ENCODE assay signal across 1 cellular context in the genomic region with DNA sequence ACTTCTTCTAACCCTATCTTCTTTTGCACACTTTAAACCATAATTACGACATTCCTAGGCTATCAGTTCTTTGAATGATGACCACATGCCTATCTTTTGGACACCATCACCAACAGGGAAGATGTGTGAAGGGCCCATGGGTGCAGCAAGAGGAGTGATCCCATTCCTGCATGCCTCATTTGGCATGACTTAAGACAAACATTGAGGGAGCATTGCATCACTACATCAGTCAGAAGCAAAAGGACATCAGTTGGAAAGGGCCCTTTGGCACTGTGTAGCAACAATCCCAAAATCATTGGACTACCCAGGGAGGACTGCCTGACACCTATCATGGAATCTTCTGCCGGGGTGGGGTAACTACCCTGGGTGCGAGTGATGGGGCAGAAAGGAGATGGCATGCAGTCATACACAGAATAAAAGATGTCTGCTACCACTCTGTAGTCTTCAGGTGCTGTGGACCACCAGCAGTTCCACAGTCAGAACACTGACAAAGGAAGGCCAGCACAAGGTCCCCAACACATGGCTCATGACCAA.
TF ChIP-seq lines count a peak whose summit lies in the region.

No MANE protein-coding gene starts in this region.

TF ChIP-seq in K562, 482 proteins besides CTCF, POLR2A, EP300 and RAD21 (continued from another document and continues in another):
- TF ChIP-seq, protein P1, sequence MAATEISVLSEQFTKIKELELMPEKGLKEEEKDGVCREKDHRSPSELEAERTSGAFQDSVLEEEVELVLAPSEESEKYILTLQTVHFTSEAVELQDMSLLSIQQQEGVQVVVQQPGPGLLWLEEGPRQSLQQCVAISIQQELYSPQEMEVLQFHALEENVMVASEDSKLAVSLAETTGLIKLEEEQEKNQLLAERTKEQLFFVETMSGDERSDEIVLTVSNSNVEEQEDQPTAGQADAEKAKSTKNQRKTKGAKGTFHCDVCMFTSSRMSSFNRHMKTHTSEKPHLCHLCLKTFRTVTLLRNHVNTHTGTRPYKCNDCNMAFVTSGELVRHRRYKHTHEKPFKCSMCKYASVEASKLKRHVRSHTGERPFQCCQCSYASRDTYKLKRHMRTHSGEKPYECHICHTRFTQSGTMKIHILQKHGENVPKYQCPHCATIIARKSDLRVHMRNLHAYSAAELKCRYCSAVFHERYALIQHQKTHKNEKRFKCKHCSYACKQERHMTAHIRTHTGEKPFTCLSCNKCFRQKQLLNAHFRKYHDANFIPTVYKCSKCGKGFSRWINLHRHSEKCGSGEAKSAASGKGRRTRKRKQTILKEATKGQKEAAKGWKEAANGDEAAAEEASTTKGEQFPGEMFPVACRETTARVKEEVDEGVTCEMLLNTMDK (IDR thresholded peaks at IDR 0.05; ENCODE audit: borderline replicate concordance, insufficient read depth, low read depth, low read length, poor library complexity, severe bottlenecking), result no peak
- TF ChIP-seq, protein P2, sequence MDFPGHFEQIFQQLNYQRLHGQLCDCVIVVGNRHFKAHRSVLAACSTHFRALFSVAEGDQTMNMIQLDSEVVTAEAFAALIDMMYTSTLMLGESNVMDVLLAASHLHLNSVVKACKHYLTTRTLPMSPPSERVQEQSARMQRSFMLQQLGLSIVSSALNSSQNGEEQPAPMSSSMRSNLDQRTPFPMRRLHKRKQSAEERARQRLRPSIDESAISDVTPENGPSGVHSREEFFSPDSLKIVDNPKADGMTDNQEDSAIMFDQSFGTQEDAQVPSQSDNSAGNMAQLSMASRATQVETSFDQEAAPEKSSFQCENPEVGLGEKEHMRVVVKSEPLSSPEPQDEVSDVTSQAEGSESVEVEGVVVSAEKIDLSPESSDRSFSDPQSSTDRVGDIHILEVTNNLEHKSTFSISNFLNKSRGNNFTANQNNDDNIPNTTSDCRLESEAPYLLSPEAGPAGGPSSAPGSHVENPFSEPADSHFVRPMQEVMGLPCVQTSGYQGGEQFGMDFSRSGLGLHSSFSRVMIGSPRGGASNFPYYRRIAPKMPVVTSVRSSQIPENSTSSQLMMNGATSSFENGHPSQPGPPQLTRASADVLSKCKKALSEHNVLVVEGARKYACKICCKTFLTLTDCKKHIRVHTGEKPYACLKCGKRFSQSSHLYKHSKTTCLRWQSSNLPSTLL (IDR thresholded peaks at IDR 0.05), result no peak
- TF ChIP-seq BDP1 (IDR thresholded peaks at IDR 0.05; ENCODE audit: insufficient read depth, insufficient read length) (no peak), POLR2G (IDR thresholded peaks at IDR 0.05; ENCODE audit: low read depth, low read length) (no peak), IRF2 (CRISPR knock-in tag; IDR thresholded peaks at IDR 0.05) (no peak), MAZ (CRISPR knock-in tag; conservative IDR thresholded peaks at IDR 0.05 in 1 of 2, IDR thresholded peaks at IDR 0.05 in 1 of 2) (peak; percentile 57 to 64), CBX8 (IDR thresholded peaks at IDR 0.05; ENCODE audit: borderline replicate concordance, extremely low read depth, low read depth, low read length, poor library complexity, severe bottlenecking) (no peak), ZNF197 (CRISPR knock-in tag; IDR thresholded peaks at IDR 0.05; ENCODE audit: low read depth) (peak; percentile 72), TBL1XR1 (IDR thresholded peaks at IDR 0.05; ENCODE audit: low read length in 2 of 2) (no peak), SMAD2 (IDR thresholded peaks at IDR 0.05; ENCODE audit: low read depth, low read length) (no peak), ZNF133 (CRISPR knock-in tag; IDR thresholded peaks at IDR 0.05) (no peak), KHSRP (IDR thresholded peaks at IDR 0.05) (no peak), U2AF2 (optimal IDR thresholded peaks at IDR 0.05; ENCODE audit: low read depth, low read length) (no peak), DMBX1 (CRISPR knock-in tag; IDR thresholded peaks at IDR 0.05; ENCODE audit: borderline replicate concordance) (peak; percentile 61; the same call in 1 of the 2 replicates), LARP7 (IDR thresholded peaks at IDR 0.05) (no peak), SP1 (CRISPR knock-in tag; IDR thresholded peaks at IDR 0.05) (peak; percentile 35; the same call in 1 of the 2 replicates), AFF4 (CRISPR knock-in tag; IDR thresholded peaks at IDR 0.05) (no peak), ERF (CRISPR knock-in tag; IDR thresholded peaks at IDR 0.05) (no peak), TFE3 (CRISPR knock-in tag; IDR thresholded peaks at IDR 0.05) (no peak), SRSF7 (optimal IDR thresholded peaks at IDR 0.05; ENCODE audit: low read depth, low read length) (no peak), ZNF277 (CRISPR knock-in tag; IDR thresholded peaks at IDR 0.05; ENCODE audit: borderline replicate concordance) (no peak), ETV5 (CRISPR knock-in tag; IDR thresholded peaks at IDR 0.05; ENCODE audit: low read depth) (no peak), MEF2A (IDR thresholded peaks at IDR 0.05; ENCODE audit: control insufficient read depth, low read depth, low read length) (no peak), SMAD4 (CRISPR knock-in tag; conservative IDR thresholded peaks at IDR 0.05) (peak; percentile 75), SMARCA4 (IDR thresholded peaks at IDR 0.05) (peak; percentile 46; the same call in 1 of the 2 replicates), KDM4B (IDR thresholded peaks at IDR 0.05; ENCODE audit: borderline replicate concordance in 2 of 2, low read depth in 1 of 2) (no peak), ARID1B (IDR thresholded peaks at IDR 0.05) (peak; percentile 80), ZNF324 (CRISPR knock-in tag; IDR thresholded peaks at IDR 0.05) (no peak), KLF10 (CRISPR knock-in tag; IDR thresholded peaks at IDR 0.05) (no peak), RBM14 (IDR thresholded peaks at IDR 0.05; ENCODE audit: borderline replicate concordance, insufficient read depth, low read depth, low read length) (no peak), HMGN3 (IDR thresholded peaks at IDR 0.05; ENCODE audit: borderline replicate concordance, extremely low read depth, insufficient read length, low read depth, low read length) (no peak), ZNF780A (CRISPR knock-in tag; IDR thresholded peaks at IDR 0.05) (no peak), ADNP (tag; IDR thresholded peaks at IDR 0.05) (no peak), GATAD2A (IDR thresholded peaks at IDR 0.05) (no peak), CBX2 (IDR thresholded peaks at IDR 0.05; ENCODE audit: insufficient read depth, low read length, poor library complexity, severe bottlenecking) (no peak), LCOR (CRISPR knock-in tag; IDR thresholded peaks at IDR 0.05) (peak; percentile 84), NFRKB (IDR thresholded peaks at IDR 0.05; ENCODE audit: low read depth) (0 out of 2 replicates have a peak, but pooled peaks have one; percentile 24)
- TF ChIP-seq, protein P3, sequence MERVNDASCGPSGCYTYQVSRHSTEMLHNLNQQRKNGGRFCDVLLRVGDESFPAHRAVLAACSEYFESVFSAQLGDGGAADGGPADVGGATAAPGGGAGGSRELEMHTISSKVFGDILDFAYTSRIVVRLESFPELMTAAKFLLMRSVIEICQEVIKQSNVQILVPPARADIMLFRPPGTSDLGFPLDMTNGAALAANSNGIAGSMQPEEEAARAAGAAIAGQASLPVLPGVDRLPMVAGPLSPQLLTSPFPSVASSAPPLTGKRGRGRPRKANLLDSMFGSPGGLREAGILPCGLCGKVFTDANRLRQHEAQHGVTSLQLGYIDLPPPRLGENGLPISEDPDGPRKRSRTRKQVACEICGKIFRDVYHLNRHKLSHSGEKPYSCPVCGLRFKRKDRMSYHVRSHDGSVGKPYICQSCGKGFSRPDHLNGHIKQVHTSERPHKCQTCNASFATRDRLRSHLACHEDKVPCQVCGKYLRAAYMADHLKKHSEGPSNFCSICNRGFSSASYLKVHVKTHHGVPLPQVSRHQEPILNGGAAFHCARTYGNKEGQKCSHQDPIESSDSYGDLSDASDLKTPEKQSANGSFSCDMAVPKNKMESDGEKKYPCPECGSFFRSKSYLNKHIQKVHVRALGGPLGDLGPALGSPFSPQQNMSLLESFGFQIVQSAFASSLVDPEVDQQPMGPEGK (CRISPR knock-in tag; IDR thresholded peaks at IDR 0.05; ENCODE audit: borderline replicate concordance), result no peak
- TF ChIP-seq, protein P4, sequence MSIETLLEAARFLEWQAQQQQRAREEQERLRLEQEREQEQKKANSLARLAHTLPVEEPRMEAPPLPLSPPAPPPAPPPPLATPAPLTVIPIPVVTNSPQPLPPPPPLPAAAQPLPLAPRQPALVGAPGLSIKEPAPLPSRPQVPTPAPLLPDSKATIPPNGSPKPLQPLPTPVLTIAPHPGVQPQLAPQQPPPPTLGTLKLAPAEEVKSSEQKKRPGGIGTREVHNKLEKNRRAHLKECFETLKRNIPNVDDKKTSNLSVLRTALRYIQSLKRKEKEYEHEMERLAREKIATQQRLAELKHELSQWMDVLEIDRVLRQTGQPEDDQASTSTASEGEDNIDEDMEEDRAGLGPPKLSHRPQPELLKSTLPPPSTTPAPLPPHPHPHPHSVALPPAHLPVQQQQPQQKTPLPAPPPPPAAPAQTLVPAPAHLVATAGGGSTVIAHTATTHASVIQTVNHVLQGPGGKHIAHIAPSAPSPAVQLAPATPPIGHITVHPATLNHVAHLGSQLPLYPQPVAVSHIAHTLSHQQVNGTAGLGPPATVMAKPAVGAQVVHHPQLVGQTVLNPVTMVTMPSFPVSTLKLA (conservative IDR thresholded peaks at IDR 0.05), result no peak
- TF ChIP-seq, protein P5, sequence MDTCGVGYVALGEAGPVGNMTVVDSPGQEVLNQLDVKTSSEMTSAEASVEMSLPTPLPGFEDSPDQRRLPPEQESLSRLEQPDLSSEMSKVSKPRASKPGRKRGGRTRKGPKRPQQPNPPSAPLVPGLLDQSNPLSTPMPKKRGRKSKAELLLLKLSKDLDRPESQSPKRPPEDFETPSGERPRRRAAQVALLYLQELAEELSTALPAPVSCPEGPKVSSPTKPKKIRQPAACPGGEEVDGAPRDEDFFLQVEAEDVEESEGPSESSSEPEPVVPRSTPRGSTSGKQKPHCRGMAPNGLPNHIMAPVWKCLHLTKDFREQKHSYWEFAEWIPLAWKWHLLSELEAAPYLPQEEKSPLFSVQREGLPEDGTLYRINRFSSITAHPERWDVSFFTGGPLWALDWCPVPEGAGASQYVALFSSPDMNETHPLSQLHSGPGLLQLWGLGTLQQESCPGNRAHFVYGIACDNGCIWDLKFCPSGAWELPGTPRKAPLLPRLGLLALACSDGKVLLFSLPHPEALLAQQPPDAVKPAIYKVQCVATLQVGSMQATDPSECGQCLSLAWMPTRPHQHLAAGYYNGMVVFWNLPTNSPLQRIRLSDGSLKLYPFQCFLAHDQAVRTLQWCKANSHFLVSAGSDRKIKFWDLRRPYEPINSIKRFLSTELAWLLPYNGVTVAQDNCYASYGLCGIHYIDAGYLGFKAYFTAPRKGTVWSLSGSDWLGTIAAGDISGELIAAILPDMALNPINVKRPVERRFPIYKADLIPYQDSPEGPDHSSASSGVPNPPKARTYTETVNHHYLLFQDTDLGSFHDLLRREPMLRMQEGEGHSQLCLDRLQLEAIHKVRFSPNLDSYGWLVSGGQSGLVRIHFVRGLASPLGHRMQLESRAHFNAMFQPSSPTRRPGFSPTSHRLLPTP (IDR thresholded peaks at IDR 0.05; ENCODE audit: borderline replicate concordance, extremely low read depth, insufficient read length), result no peak
- TF ChIP-seq, protein P6, sequence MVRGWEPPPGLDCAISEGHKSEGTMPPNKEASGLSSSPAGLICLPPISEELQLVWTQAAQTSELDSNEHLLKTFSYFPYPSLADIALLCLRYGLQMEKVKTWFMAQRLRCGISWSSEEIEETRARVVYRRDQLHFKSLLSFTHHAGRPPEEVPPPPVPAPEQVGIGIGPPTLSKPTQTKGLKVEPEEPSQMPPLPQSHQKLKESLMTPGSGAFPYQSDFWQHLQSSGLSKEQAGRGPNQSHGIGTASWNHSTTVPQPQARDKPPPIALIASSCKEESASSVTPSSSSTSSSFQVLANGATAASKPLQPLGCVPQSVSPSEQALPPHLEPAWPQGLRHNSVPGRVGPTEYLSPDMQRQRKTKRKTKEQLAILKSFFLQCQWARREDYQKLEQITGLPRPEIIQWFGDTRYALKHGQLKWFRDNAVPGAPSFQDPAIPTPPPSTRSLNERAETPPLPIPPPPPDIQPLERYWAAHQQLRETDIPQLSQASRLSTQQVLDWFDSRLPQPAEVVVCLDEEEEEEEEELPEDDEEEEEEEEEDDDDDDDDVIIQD (CRISPR knock-in tag; IDR thresholded peaks at IDR 0.05), result no peak
